Comparison of ENCODE assay signal across 9 cellular contexts in genomic region chr9:120875643-120875953, GRCh38. TPM values are rescaled to one million over a fixed set of nuclear protein-coding genes. Genes with fewer than 3 reads are reported as not detected.
DNase-seq lines count a peak whose midpoint lies in the region; ATAC-seq, FAIRE-seq and TF ChIP-seq lines count a peak whose summit lies in the region.
"Had no signal": no experiment of that assay in that cellular context is flagged by ENCODE, and none has a peak within 500 bp of the region (broad histone marks: within the 10 kb centered on the region; RNA-seq: fewer than 3 reads in every experiment).

No MANE protein-coding gene starts in this region.

- CTCF ChIA-PET in GM12878 (lab: Yijun Ruan, JAX): interaction anchor here (1.0 to 1.7 kb wide), 3 partner anchors 11 to 185 kb away, joined by 3 to 4 read pairs (median 3); no protein-coding TSS in a partner anchor

- no peak for TF ChIP-seq RAD21 in GM12878 (IDR thresholded peaks at IDR 0.05; ENCODE audit: insufficient read depth, low read depth, low read length)

- H3K79me1 ChIP-seq in mesenchymal stem cell (replicated peaks; ENCODE audit: low read length, poor library complexity, severe bottlenecking): no peaks in the 10 kb centered on the region

- no TSS peak for BruUV-seq in GM12878 (replicated peaks; lab: Mats Ljungman, UMichigan)

- H3K79me2 ChIP-seq in GM12878 (ENCODE audit: control insufficient read depth, insufficient read depth, low read length): peaks cover 39% of the 10 kb centered on the region

- H3K4me2 ChIP-seq in GM12878 (ENCODE audit: control insufficient read depth, insufficient read depth) (peak overlapping the region; percentile 94), mesenchymal stem cell (ENCODE audit: low read length, poor library complexity, severe bottlenecking) (peak overlapping the region; percentile 41)

- POLR2A ChIA-PET in GM12878 (lab: Charles Lee): interaction anchor here (1.0 to 8.2 kb wide), 5 partner anchors 16 to 66 kb away, joined by 3 to 75 read pairs (median 4); no protein-coding TSS in a partner anchor

- H3K18ac ChIP-seq in mesenchymal stem cell (ENCODE audit: low read depth in 1 of 2, low read length in 2 of 2): peak overlapping the region; percentile 54 to 90

- H2BK12ac ChIP-seq in mesenchymal stem cell (ENCODE audit: low read length in 2 of 2): peak overlapping the region; percentile 29 to 73

- H3K9me3 ChIP-seq in right atrium auricular region (no peaks in the 10 kb centered on the region), GM12878 (replicated peaks; ENCODE audit: control insufficient read depth, insufficient read depth, low read length) (no peaks in the 10 kb centered on the region), mesenchymal stem cell (ENCODE audit: control insufficient read depth, low read length) (no peaks in the 10 kb centered on the region), aorta (ENCODE audit: control insufficient read depth, low read length) (no peaks in the 10 kb centered on the region)

- peak overlapping the region; percentile 94 for H4K8ac ChIP-seq in mesenchymal stem cell (ENCODE audit: low read length)

- SMC1A ChIA-PET in GM12878 (lab: Charles Lee; ENCODE audit: uncharacterized antibody, unreplicated experiment): interaction anchor here (0.7 to 1.4 kb wide), 5 partner anchors 10 to 64 kb away, joined by 3 to 5 read pairs (median 3); no protein-coding TSS in a partner anchor

- no peaks in the 10 kb centered on the region for H4K20me1 ChIP-seq in GM12878 (ENCODE audit: control insufficient read depth, insufficient read depth)

- TF ChIP-seq POLR2A in GM12878 (IDR thresholded peaks at IDR 0.05; ENCODE audit: low read depth, low read length): no peak

- ATAC-seq in Right ventricle myocardium superior (ENCODE audit: poor library complexity): no peak
- peak; percentile 0; the same call in 2 of the 3 replicates for ATAC-seq in GM12878
- no peak for ATAC-seq in aorta (ENCODE audit: low FRiP score)
- ATAC-seq in GM21515 (IDR thresholded peaks at IDR 0.05; ENCODE audit: unreplicated experiment): no peak

- H2AK5ac ChIP-seq in mesenchymal stem cell (ENCODE audit: low read length, severe bottlenecking): peak overlapping the region; percentile 87

- peak overlapping the region; percentile 44 for H4K91ac ChIP-seq in mesenchymal stem cell (ENCODE audit: low read length)

- H3K9ac ChIP-seq in GM12878 (ENCODE audit: control insufficient read depth, insufficient read depth, low read length): peak overlapping the region; percentile 92
- H3K9ac ChIP-seq in mesenchymal stem cell (ENCODE audit: low read length): peak overlapping the region; percentile 80

- DNase-seq in right atrium auricular region (ENCODE audit: low spot score) (no peak), Right ventricle myocardium superior (no peak), GM12878 (ENCODE audit: low read depth, low spot score) (no peak), mesenchymal stem cell (no peak), aorta (no peak), NCI-H1930 (lab: John Stamatoyannopoulos, UW) (no peak)
- DNase-seq in activated CD4-positive, CD25-positive, alpha-beta regulatory T cell treated with anti-CD3 and anti-CD28 coated beads, Interleukin-2, amount 50 U/mL, for 72 hours: no peak

- H3K27ac ChIP-seq in right atrium auricular region: peak overlapping the region; percentile 89 to 94
- H3K27ac ChIP-seq in GM12878 (ENCODE audit: control insufficient read depth, insufficient read depth): peak overlapping the region; percentile 93
- peak overlapping the region; percentile 4 for H3K27ac ChIP-seq in mesenchymal stem cell (ENCODE audit: low read length, poor library complexity, severe bottlenecking)
- peak overlapping the region; percentile 68 to 85 for H3K27ac ChIP-seq in aorta (ENCODE audit: low read depth in 1 of 2, low read length in 2 of 2)

- WGBS in GM12878 (ENCODE audit: insufficient coverage, insufficient replicate concordance, low lambda C conversion rate, missing lambda C conversion rate): 14% methylated on average over 7 of the region's 7 CpGs
- WGBS in mesenchymal stem cell: 68% methylated on average over 5 of the region's 7 CpGs
- 25 to 26% methylated on average over 7 of the region's 7 CpGs for WGBS in aorta, 2 donors

- no peak overlapping the region for H3K14ac ChIP-seq in mesenchymal stem cell (ENCODE audit: low read length in 2 of 2)

- peak overlapping the region in 1 of 2 experiments; percentile 1 for H3K23ac ChIP-seq in mesenchymal stem cell (ENCODE audit: low read length in 2 of 2)

- H2BK5ac ChIP-seq in mesenchymal stem cell (ENCODE audit: low read depth, low read length, poor library complexity, severe bottlenecking): no peak overlapping the region

- RAD21 ChIA-PET in GM12878 (lab: Charles Lee; ENCODE audit: unreplicated experiment): interaction anchor here (1.3 to 2.8 kb wide), 2 partner anchors 22 to 56 kb away, joined by 3 to 7 read pairs; no protein-coding TSS in a partner anchor

- no peaks in the 10 kb centered on the region for H3K27me3 ChIP-seq in right atrium auricular region
- H3K27me3 ChIP-seq in GM12878 (replicated peaks in 1 of 2; ENCODE audit: control insufficient read depth in 2 of 2, insufficient read depth in 2 of 2, low read length in 1 of 2): no peaks in the 10 kb centered on the region
- peaks cover 5 to 23% of the 10 kb centered on the region in 2 experiments for H3K27me3 ChIP-seq in mesenchymal stem cell (ENCODE audit: control insufficient read depth in 1 of 2, insufficient read depth in 1 of 2, low read length in 2 of 2)
- H3K27me3 ChIP-seq in aorta (ENCODE audit: control insufficient read depth in 1 of 2, insufficient read depth in 2 of 2, low read length in 1 of 2): no peaks in the 10 kb centered on the region

- H2BK15ac ChIP-seq in mesenchymal stem cell (ENCODE audit: low read depth, poor library complexity, severe bottlenecking): no peak overlapping the region

- H3K4me1 ChIP-seq in right atrium auricular region (peaks cover 0 to 15% of the 10 kb centered on the region in 2 donors), GM12878 (ENCODE audit: control insufficient read depth, insufficient read depth, low read length) (peaks cover 27% of the 10 kb centered on the region), mesenchymal stem cell (ENCODE audit: control insufficient read depth, insufficient read depth, low read depth, low read length) (peaks cover 27% of the 10 kb centered on the region), aorta (ENCODE audit: control insufficient read depth in 1 of 2, insufficient read depth in 2 of 2, low read length in 2 of 2) (no peaks in the 10 kb centered on the region)

- peak overlapping the region; percentile 9 to 77 for H3K4ac ChIP-seq in mesenchymal stem cell (ENCODE audit: low read depth in 1 of 2, low read length in 2 of 2)

- H3K4me3 ChIP-seq in right atrium auricular region (peak overlapping the region in 1 of 2 donors; percentile 70), GM12878 (peak overlapping the region; percentile 92), mesenchymal stem cell (ENCODE audit: insufficient read depth in 1 of 2, low read depth in 1 of 2, low read length in 2 of 2) (peak overlapping the region in 1 of 2 experiments; percentile 82), aorta (ENCODE audit: low read length in 2 of 2) (no peak overlapping the region)

- TF ChIP-seq CTCF in right atrium auricular region (IDR thresholded peaks at IDR 0.05) (no peak), GM12878 (IDR thresholded peaks at IDR 0.05 in 2 of 3, conservative IDR thresholded peaks at IDR 0.05 in 1 of 3; ENCODE audit: control insufficient read depth in 2 of 3, extremely low read depth in 1 of 3, insufficient read depth in 1 of 3, low read depth in 3 of 3, low read length in 3 of 3) (no peak)

- TF ChIP-seq EP300 in GM12878 (IDR thresholded peaks at IDR 0.05; ENCODE audit: borderline replicate concordance in 1 of 2, control insufficient read depth in 1 of 2, low read depth in 2 of 2, low read length in 2 of 2): no peak

- H2AFZ ChIP-seq in GM12878 (ENCODE audit: control insufficient read depth, low read depth, low read length): peak overlapping the region; percentile 70
- no peak overlapping the region for H2AFZ ChIP-seq in mesenchymal stem cell (ENCODE audit: low read depth, low read length)

- intact Hi-C loops in Right ventricle myocardium superior (cut with DNase I): loop anchor here (5.0 kb wide), 1 partner anchor 42 kb away; no protein-coding TSS in a partner anchor
- intact Hi-C loops in GM12878 (cut with micrococcal nuclease; ENCODE audit: unreplicated experiment): loop anchor here (5.0 kb wide), 1 partner anchor 83 kb away; the partner anchor contains the start of gene FBXW2
- intact Hi-C loops in aorta (cut with DNase I): loop anchor here in 1 of 2 donors (5.0 kb wide), 1 partner anchor 62 kb away; no protein-coding TSS in a partner anchor

- no peak for FAIRE-seq in GM12878 (lab: Jason Lieb, UNC)
- FAIRE-seq: islet of Langerhans had no signal

- H3K36me3 ChIP-seq in right atrium auricular region (no peaks in the 10 kb centered on the region), GM12878 (ENCODE audit: control insufficient read depth in 2 of 2, insufficient read depth in 2 of 2, low read length in 1 of 2) (peaks cover 16 to 24% of the 10 kb centered on the region in 2 experiments), mesenchymal stem cell (ENCODE audit: control insufficient read depth in 1 of 2, insufficient read depth in 2 of 2, low read depth in 1 of 2, low read length in 2 of 2) (peaks cover 3 to 16% of the 10 kb centered on the region in 2 experiments), aorta (ENCODE audit: control insufficient read depth in 1 of 2, insufficient read depth in 2 of 2, low read length in 1 of 2) (peaks cover 0 to 6% of the 10 kb centered on the region in 2 donors)

- in situ Hi-C loops in GM12878 (cut with MboI): no loop called here

- no peak overlapping the region for H2BK120ac ChIP-seq in mesenchymal stem cell (ENCODE audit: low read depth, low read length)

RNA-seq across cellular contexts. Expression of gene PHF19, which starts 1.4 kb away (rescaled TPM):
- total RNA-seq in right atrium auricular region (10 to 100 TPM; 11.9 to 13.9 TPM), Right ventricle myocardium superior (11.9 TPM), GM12878 (2014; rRNA removed) (74.9 and 81.1 TPM in 2 replicates), GM12878 (2014; rRNA removed; fragmentation: Illumina TruSeq; extraction: Trizol) (63.1 and 74.8 TPM in 2 replicates), GM12878 (2021) (116 and 133 TPM in 2 replicates), aorta (10 to 100 TPM; 40.1 to 62.3 TPM)
- total RNA-seq in GM12878 (2013; cell fraction: nucleolus; rRNA removed): 127 and 130 TPM in 2 replicates
- polyA plus RNA-seq in GM12878 (2011; ENCODE audit: low read depth): 38.7 TPM
- polyA plus RNA-seq in GM12878 (2011; rRNA removed) (45.5 and 71.1 TPM in 2 replicates), GM12878 (2014; fragmentation: Illumina TruSeq; extraction: Trizol) (64.7 and 94.2 TPM in 2 replicates), GM12878 (2014; fragmentation: Nextera tagmentation; extraction: Ambion mirVana) (10 to 100 TPM; 26.0 to 50.2 TPM), GM12878 (2014; rRNA removed) (98.6 and 106 TPM in 2 replicates), GM12878 (2016; fragmentation: Nextera tagmentation; extraction: Ambion mirVana) (100 to 1,000 TPM in 1 of 2 experiments, 10 to 100 TPM in 1; 97.9 to 113 TPM), aorta (10 to 100 TPM; 25.9 to 66.7 TPM)
- 118 and 119 TPM in 2 replicates for polyA plus RNA-seq in GM12878 (2011; cell fraction: cytosol; rRNA removed)
- 334 and 350 TPM in 2 replicates for polyA plus RNA-seq in GM12878 (2011; cell fraction: nucleus; rRNA removed)
- polyA plus RNA-seq in GM12878 (2012): 63.6 and 78.6 TPM in 2 replicates
- polyA minus RNA-seq in GM12878 (2011; rRNA and poly(A)+ RNA removed): 85.9 and 103 TPM in 2 replicates
- polyA minus RNA-seq in GM12878 (2011; cell fraction: cytosol; rRNA and poly(A)+ RNA removed): 31.7 and 47.3 TPM in 2 replicates
- polyA minus RNA-seq in GM12878 (2011; cell fraction: nucleus; rRNA and poly(A)+ RNA removed): 69.5 and 128 TPM in 2 replicates
- polyA plus RNA-seq in mesenchymal stem cell (2013, experiment 1 of 2): 16.7 TPM
- polyA plus RNA-seq in mesenchymal stem cell (2013, experiment 2 of 2): 15.1 TPM

RNA-seq across cellular contexts. Expression of gene PSMD5, which starts 32.9 kb away (rescaled TPM):
- total RNA-seq in right atrium auricular region: 10 to 100 TPM; 12.8 to 13.9 TPM
- total RNA-seq in Right ventricle myocardium superior: 14.3 TPM
- total RNA-seq in GM12878 (2013; cell fraction: nucleolus; rRNA removed): 17.9 and 18.6 TPM in 2 replicates
- total RNA-seq in GM12878 (2014; rRNA removed): 19.9 and 20.8 TPM in 2 replicates
- total RNA-seq in GM12878 (2014; rRNA removed; fragmentation: Illumina TruSeq; extraction: Trizol): 20.9 and 23.1 TPM in 2 replicates
- total RNA-seq in GM12878 (2021): 34.4 and 47.7 TPM in 2 replicates
- polyA plus RNA-seq in GM12878 (2011; ENCODE audit: low read depth): 7.3 TPM
- 19.0 and 26.6 TPM in 2 replicates for polyA plus RNA-seq in GM12878 (2011; rRNA removed)
- 9.0 and 9.6 TPM in 2 replicates for polyA plus RNA-seq in GM12878 (2011; cell fraction: cytosol; rRNA removed)
- polyA plus RNA-seq in GM12878 (2011; cell fraction: nucleus; rRNA removed): 4.9 and 7.6 TPM in 2 replicates
- 11.2 and 13.3 TPM in 2 replicates for polyA plus RNA-seq in GM12878 (2012)
- 31.8 and 41.4 TPM in 2 replicates for polyA plus RNA-seq in GM12878 (2014; fragmentation: Illumina TruSeq; extraction: Trizol)
- 10 to 100 TPM in 1 of 2 experiments, 1 to 10 TPM in 1; 8.8 to 11.4 TPM for polyA plus RNA-seq in GM12878 (2014; fragmentation: Nextera tagmentation; extraction: Ambion mirVana)
- polyA plus RNA-seq in GM12878 (2014; rRNA removed): 21.6 and 27.1 TPM in 2 replicates
- polyA plus RNA-seq in GM12878 (2016; fragmentation: Nextera tagmentation; extraction: Ambion mirVana): 10 to 100 TPM; 35.9 to 40.4 TPM
- polyA minus RNA-seq in GM12878 (2011; rRNA and poly(A)+ RNA removed): 9.0 and 10.4 TPM in 2 replicates
- 10.7 and 19.0 TPM in 2 replicates for polyA minus RNA-seq in GM12878 (2011; cell fraction: cytosol; rRNA and poly(A)+ RNA removed)
- 5.8 and 6.3 TPM in 2 replicates for polyA minus RNA-seq in GM12878 (2011; cell fraction: nucleus; rRNA and poly(A)+ RNA removed)
- 28.5 TPM for polyA plus RNA-seq in mesenchymal stem cell (2013, experiment 1 of 2)
- 28.7 TPM for polyA plus RNA-seq in mesenchymal stem cell (2013, experiment 2 of 2)
- 10 to 100 TPM; 41.2 to 44.8 TPM for total RNA-seq in aorta
- 10 to 100 TPM; 17.4 to 24.8 TPM for polyA plus RNA-seq in aorta

RNA-seq across cellular contexts. Expression of gene TRAF1, which starts 51.0 kb away (rescaled TPM):
- total RNA-seq in right atrium auricular region (1 to 10 TPM; 2.0 to 3.0 TPM), Right ventricle myocardium superior (2.2 TPM), GM12878 (2014; rRNA removed) (144 and 153 TPM in 2 replicates), GM12878 (2014; rRNA removed; fragmentation: Illumina TruSeq; extraction: Trizol) (111 and 116 TPM in 2 replicates), GM12878 (2021) (163 and 164 TPM in 2 replicates), aorta (10 to 100 TPM; 19.8 to 25.7 TPM)
- total RNA-seq in GM12878 (2013; cell fraction: nucleolus; rRNA removed): 317 and 349 TPM in 2 replicates
- 44.2 TPM for polyA plus RNA-seq in GM12878 (2011; ENCODE audit: low read depth)
- polyA plus RNA-seq in GM12878 (2011; rRNA removed) (106 and 147 TPM in 2 replicates), GM12878 (2014; fragmentation: Illumina TruSeq; extraction: Trizol) (82.8 and 140 TPM in 2 replicates), GM12878 (2014; fragmentation: Nextera tagmentation; extraction: Ambion mirVana) (10 to 100 TPM; 13.8 to 16.6 TPM), GM12878 (2014; rRNA removed) (153 and 156 TPM in 2 replicates), GM12878 (2016; fragmentation: Nextera tagmentation; extraction: Ambion mirVana) (10 to 100 TPM; 69.6 to 79.5 TPM), aorta (10 to 100 TPM; 10.5 to 43.3 TPM)
- 186 and 209 TPM in 2 replicates for polyA plus RNA-seq in GM12878 (2011; cell fraction: cytosol; rRNA removed)
- 205 and 241 TPM in 2 replicates for polyA plus RNA-seq in GM12878 (2011; cell fraction: nucleus; rRNA removed)
- polyA plus RNA-seq in GM12878 (2012): 65.1 and 86.6 TPM in 2 replicates
- 194 and 283 TPM in 2 replicates for polyA minus RNA-seq in GM12878 (2011; rRNA and poly(A)+ RNA removed)
- polyA minus RNA-seq in GM12878 (2011; cell fraction: cytosol; rRNA and poly(A)+ RNA removed): 61.2 and 66.6 TPM in 2 replicates
- 99.3 and 141 TPM in 2 replicates for polyA minus RNA-seq in GM12878 (2011; cell fraction: nucleus; rRNA and poly(A)+ RNA removed)
- 0.65 TPM for polyA plus RNA-seq in mesenchymal stem cell (2013, experiment 1 of 2)
- 0.68 TPM for polyA plus RNA-seq in mesenchymal stem cell (2013, experiment 2 of 2)

Comparison
In these comparisons a context has a peak if more than half of its experiments do, and no peak if none do; other contexts are left out.
1. H3K27ac ChIP-seq: peak in every context shown above with its lines; median percentile 93 in GM12878; 92 in right atrium auricular region; 76 in aorta; 4 in mesenchymal stem cell.
2. RNA of gene TRAF1, which starts 51.0 kb away (total RNA-seq): 111 to 349 TPM in GM12878; 19.8 to 25.7 TPM in aorta, 2.0 to 3.0 TPM in right atrium auricular region and 2.2 TPM in Right ventricle myocardium superior (single experiment); every median in the first group is over 4 times any median in the second.